ENCODE assay signal across 10 cellular contexts in genomic region chr1:28313710-28314510, GRCh38. TPM values are rescaled to one million over a fixed set of nuclear protein-coding genes. Genes with fewer than 3 reads are reported as not detected.
DNase-seq lines count a peak whose midpoint lies in the region; ATAC-seq and TF ChIP-seq lines count a peak whose summit lies in the region.
"Had no signal": no experiment of that assay in that cellular context is flagged by ENCODE, and none has a peak within 500 bp of the region (broad histone marks: within the 10 kb centered on the region; RNA-seq: fewer than 3 reads in every experiment).

No MANE protein-coding gene starts in this region.

- no peaks in the 10 kb centered on the region for H3K9me3 ChIP-seq in colonic mucosa
- no peaks in the 10 kb centered on the region for H3K9me3 ChIP-seq in lung (ENCODE audit: control insufficient read depth in 2 of 2, insufficient read depth in 1 of 2, low read length in 1 of 2)
- H3K9me3 ChIP-seq in MM.1S (replicated peaks; ENCODE audit: insufficient read depth, low read length) = no peaks in the 10 kb centered on the region

- 45 to 57% methylated on average over 6 of the region's 6 CpGs for WGBS in lung, 2 donors

- no peak overlapping the region for H2AFZ ChIP-seq in MM.1S (ENCODE audit: low read length)

- no peaks in the 10 kb centered on the region for H3K79me2 ChIP-seq in MM.1S (ENCODE audit: low read length)

- peak; percentile 86 for ATAC-seq in lung (ENCODE audit: insufficient read depth, low FRiP score)
- ATAC-seq in GM18511 (IDR thresholded peaks at IDR 0.05; ENCODE audit: unreplicated experiment) = no peak
- ATAC-seq: activated CD4-positive, alpha-beta T cell treated with anti-CD3 and anti-CD28 coated beads for 36 hours had no signal

- POLR2A ChIA-PET in activated CD4-positive, alpha-beta T cell treated with anti-CD3 and anti-CD28 coated beads, Interleukin-2, amount 10 ng/mL, durations not matched to agents 7 days and 5 days (lab: Charles Lee) = interaction anchor here (0.8 kb wide), 1 partner anchor 106 kb away, joined by 3 read pairs; no protein-coding TSS in a partner anchor

- H3F3A ChIP-seq in MM.1S (ENCODE audit: insufficient read depth, low read length) = no peaks in the 10 kb centered on the region

- DNase-seq in AG10803 (ENCODE audit: low read depth) = peak; percentile 44
- DNase-seq in LNCaP clone FGC (ENCODE audit: low read depth) = peak; percentile 32
- peak; percentile 46 for DNase-seq in colonic mucosa
- DNase-seq in lung (ENCODE audit: low spot score) = peak; percentile 65
- DNase-seq in activated CD4-positive, alpha-beta T cell treated with anti-CD3 and anti-CD28 coated beads, Interleukin-2, amount 10 ng/mL, durations not matched to agents 7 days and 5 days = no peak
- no peak for DNase-seq in NCI-H69 (lab: John Stamatoyannopoulos, UW)
- DNase-seq in MM.1S = no peak
- DNase-seq: activated CD4-positive, alpha-beta T cell treated with anti-CD3 and anti-CD28 coated beads for 36 hours; NCI-H345 had no signal

- intact Hi-C loops in colonic mucosa (cut with DNase I) = no loop called here

- H3K4me2 ChIP-seq in MM.1S (ENCODE audit: low read depth, low read length) = no peak overlapping the region

- no peaks in the 10 kb centered on the region for H3K36me3 Mint-ChIP-seq in activated CD4-positive, alpha-beta T cell treated with anti-CD3 and anti-CD28 coated beads, Interleukin-2, amount 10 ng/mL, durations not matched to agents 7 days and 5 days (ENCODE audit: low read depth)

- no peak for TF ChIP-seq CTCF in AG10803 (conservative IDR thresholded peaks at IDR 0.05; ENCODE audit: low read length)
- no peak for TF ChIP-seq CTCF in LNCaP clone FGC (IDR thresholded peaks at IDR 0.05; ENCODE audit: control insufficient read depth, extremely low read depth, insufficient read depth)
- no peak for TF ChIP-seq CTCF in colonic mucosa (IDR thresholded peaks at IDR 0.05)
- no peak for TF ChIP-seq CTCF in lung (IDR thresholded peaks at IDR 0.05; ENCODE audit: control extremely low read depth, extremely low read depth)
- TF ChIP-seq CTCF in MM.1S (IDR thresholded peaks at IDR 0.05; ENCODE audit: low read length) = no peak

- H3K9me2 ChIP-seq in MM.1S (replicated peaks; ENCODE audit: insufficient read depth, low read length) = no peaks in the 10 kb centered on the region

- H3K4me3 ChIP-seq in AG10803 (ENCODE audit: low read length) = no peak overlapping the region
- no peak overlapping the region for H3K4me3 ChIP-seq in LNCaP clone FGC (ENCODE audit: low read depth, low read length)
- H3K4me3 ChIP-seq in colonic mucosa = no peak overlapping the region
- no peak overlapping the region for H3K4me3 ChIP-seq in lung
- no peak overlapping the region for H3K4me3 ChIP-seq in MM.1S (ENCODE audit: low read length)

- H3K36me3 ChIP-seq in colonic mucosa (no peaks in the 10 kb centered on the region), lung (ENCODE audit: control insufficient read depth in 2 of 2, insufficient read depth in 2 of 2, low read length in 2 of 2) (no peaks in the 10 kb centered on the region), MM.1S (replicated peaks; ENCODE audit: insufficient read depth, low read length) (no peaks in the 10 kb centered on the region)

- H3K4me1 ChIP-seq in colonic mucosa = no peaks in the 10 kb centered on the region
- no peaks in the 10 kb centered on the region for H3K4me1 ChIP-seq in lung (ENCODE audit: control insufficient read depth in 2 of 2, insufficient read depth in 2 of 2, low read length in 2 of 2)
- no peaks in the 10 kb centered on the region for H3K4me1 ChIP-seq in MM.1S (ENCODE audit: low read length)

- no peaks in the 10 kb centered on the region for H4K20me1 ChIP-seq in MM.1S (ENCODE audit: insufficient read depth, low read length)

- H3K9me3 Mint-ChIP-seq in activated CD4-positive, alpha-beta T cell treated with anti-CD3 and anti-CD28 coated beads, Interleukin-2, amount 10 ng/mL, durations not matched to agents 7 days and 5 days = no peaks in the 10 kb centered on the region

- H3K9ac ChIP-seq in colonic mucosa (ENCODE audit: low read depth in 2 of 2, low read length in 2 of 2) = no peak overlapping the region
- H3K9ac ChIP-seq in MM.1S (ENCODE audit: low read length) = no peak overlapping the region

- H3K27ac Mint-ChIP-seq in activated CD4-positive, alpha-beta T cell treated with anti-CD3 and anti-CD28 coated beads, Interleukin-2, amount 10 ng/mL, durations not matched to agents 7 days and 5 days = no peak overlapping the region
- H3K27ac Mint-ChIP-seq: activated CD4-positive, alpha-beta T cell treated with anti-CD3 and anti-CD28 coated beads for 36 hours had no signal

- CTCF ChIA-PET in activated CD4-positive, alpha-beta T cell treated with anti-CD3 and anti-CD28 coated beads, Interleukin-2, amount 10 ng/mL, durations not matched to agents 7 days and 5 days (lab: Charles Lee) = interaction anchor here (0.8 kb wide), 1 partner anchor 23 kb away, joined by 3 read pairs; no protein-coding TSS in a partner anchor

- H3K4me1 Mint-ChIP-seq in activated CD4-positive, alpha-beta T cell treated with anti-CD3 and anti-CD28 coated beads, Interleukin-2, amount 10 ng/mL, durations not matched to agents 7 days and 5 days = no peaks in the 10 kb centered on the region
- H3K4me1 Mint-ChIP-seq: activated CD4-positive, alpha-beta T cell treated with anti-CD3 and anti-CD28 coated beads for 36 hours had no signal

- H3K4me3 Mint-ChIP-seq in activated CD4-positive, alpha-beta T cell treated with anti-CD3 and anti-CD28 coated beads, Interleukin-2, amount 10 ng/mL, durations not matched to agents 7 days and 5 days = no peak overlapping the region
- H3K4me3 Mint-ChIP-seq: activated CD4-positive, alpha-beta T cell treated with anti-CD3 and anti-CD28 coated beads for 36 hours had no signal

- H3K27ac ChIP-seq in colonic mucosa (no peak overlapping the region), lung (ENCODE audit: low read depth in 1 of 2, low read length in 1 of 2) (peak overlapping the region in 1 of 2 donors; percentile 63), MM.1S (ENCODE audit: low read length) (no peak overlapping the region)

- H3K27me3 ChIP-seq in colonic mucosa (no peaks in the 10 kb centered on the region), lung (ENCODE audit: control insufficient read depth, insufficient read depth) (no peaks in the 10 kb centered on the region), MM.1S (replicated peaks; ENCODE audit: insufficient read depth, low read length) (no peaks in the 10 kb centered on the region)

- peaks cover 3% of the 10 kb centered on the region for H3K27me3 Mint-ChIP-seq in activated CD4-positive, alpha-beta T cell treated with anti-CD3 and anti-CD28 coated beads, Interleukin-2, amount 10 ng/mL, durations not matched to agents 7 days and 5 days
- H3K27me3 Mint-ChIP-seq: activated CD4-positive, alpha-beta T cell treated with anti-CD3 and anti-CD28 coated beads for 36 hours had no signal

RNA-seq across cellular contexts. Expression of gene MED18, which starts 14.9 kb away (rescaled TPM):
- 10 to 100 TPM; 29.2 to 37.0 TPM for total RNA-seq in colonic mucosa
- total RNA-seq in lung = 10 to 100 TPM in 1 of 2 donors, 1 to 10 TPM in 1; 8.9 to 11.6 TPM
- 10 to 100 TPM; 14.8 to 29.7 TPM for polyA plus RNA-seq in lung
- 10 to 100 TPM; 22.7 to 23.7 TPM for total RNA-seq in activated CD4-positive, alpha-beta T cell treated with anti-CD3 and anti-CD28 coated beads, Interleukin-2, amount 10 ng/mL, durations not matched to agents 7 days and 5 days

RNA-seq across cellular contexts. Expression of gene SESN2, which starts 54.6 kb away (rescaled TPM):
- total RNA-seq in colonic mucosa (10 to 100 TPM; 34.0 to 34.6 TPM), lung (10 to 100 TPM in 1 of 2 donors, 1 to 10 TPM in 1; 3.3 to 19.4 TPM)
- 10 to 100 TPM in 1 of 2 donors, 1 to 10 TPM in 1; 6.6 to 15.3 TPM for polyA plus RNA-seq in lung
- 10 to 100 TPM; 11.7 to 11.8 TPM for total RNA-seq in activated CD4-positive, alpha-beta T cell treated with anti-CD3 and anti-CD28 coated beads, Interleukin-2, amount 10 ng/mL, durations not matched to agents 7 days and 5 days

RNA-seq across cellular contexts. Expression of gene PHACTR4, which starts 55.6 kb away (rescaled TPM):
- 10 to 100 TPM; 43.1 to 49.8 TPM for total RNA-seq in colonic mucosa
- 10 to 100 TPM; 22.4 to 34.9 TPM for total RNA-seq in lung
- polyA plus RNA-seq in lung = 10 to 100 TPM; 15.1 to 18.7 TPM
- 10 to 100 TPM; 29.0 to 34.9 TPM for total RNA-seq in activated CD4-positive, alpha-beta T cell treated with anti-CD3 and anti-CD28 coated beads, Interleukin-2, amount 10 ng/mL, durations not matched to agents 7 days and 5 days

Comparison
In these comparisons a context has a peak if more than half of its experiments do, and no peak if none do; other contexts are left out.
1. DNase-seq: peak in AG10803 (single experiment), LNCaP clone FGC (single experiment), colonic mucosa (single experiment) and lung (single experiment); none in activated CD4-positive, alpha-beta T cell treated with anti-CD3 and anti-CD28 coated beads, Interleukin-2, amount 10 ng/mL, durations not matched to agents 7 days and 5 days (single experiment), NCI-H69 (single experiment) and MM.1S (single experiment).